1 cellular context compared by ENCODE assay signal in the genomic region with DNA sequence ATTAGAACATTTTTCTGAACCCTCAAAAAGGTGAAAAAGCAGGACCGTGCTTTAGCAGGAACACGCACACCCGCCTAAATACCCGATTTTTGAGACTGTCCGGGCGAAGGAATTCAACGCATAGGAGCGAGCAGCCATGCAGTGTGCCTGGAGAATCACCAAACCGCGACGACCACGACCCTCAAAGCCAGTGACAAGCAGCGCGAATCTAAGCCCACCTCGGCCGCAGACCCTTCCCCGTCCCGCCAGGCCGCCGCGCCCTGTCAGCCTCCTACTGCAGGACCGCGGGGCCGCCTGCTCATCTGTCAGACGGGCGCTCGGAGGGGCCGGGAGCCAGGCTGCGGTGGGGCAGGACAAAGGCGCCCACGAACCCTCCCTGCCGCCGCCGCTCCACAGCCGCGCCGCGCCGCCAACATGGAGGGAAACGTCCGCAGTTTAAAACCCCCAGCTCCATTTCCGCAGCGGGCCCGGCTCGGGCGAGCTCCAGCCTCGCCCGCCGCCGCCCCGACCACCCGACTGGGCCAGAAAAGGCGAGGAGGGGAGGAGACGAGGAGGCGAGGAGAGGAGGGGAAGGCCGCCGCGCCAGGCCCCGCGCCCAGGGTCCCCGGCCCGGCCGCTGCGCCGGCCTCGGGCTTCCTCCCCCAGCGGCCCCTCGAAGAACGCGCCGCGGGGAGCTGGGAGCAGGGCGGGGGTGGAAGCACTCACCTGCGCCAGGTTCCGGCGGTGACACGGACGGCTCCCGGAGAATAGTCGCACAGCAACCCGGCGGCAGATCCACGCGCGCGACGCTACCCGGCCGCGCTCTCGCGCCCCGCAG.
TF ChIP-seq lines count a peak whose summit lies in the region.

Gene LBR, minus strand, starts transcription at position 790 of the 817 bp plus-strand sequence. CDS start 3,963 bp downstream, outside the sequence.

TF ChIP-seq in HepG2, 621 proteins besides CTCF, POLR2A, EP300 and RAD21 (continued from another document and continues in another):
- TF ChIP-seq, protein P1, sequence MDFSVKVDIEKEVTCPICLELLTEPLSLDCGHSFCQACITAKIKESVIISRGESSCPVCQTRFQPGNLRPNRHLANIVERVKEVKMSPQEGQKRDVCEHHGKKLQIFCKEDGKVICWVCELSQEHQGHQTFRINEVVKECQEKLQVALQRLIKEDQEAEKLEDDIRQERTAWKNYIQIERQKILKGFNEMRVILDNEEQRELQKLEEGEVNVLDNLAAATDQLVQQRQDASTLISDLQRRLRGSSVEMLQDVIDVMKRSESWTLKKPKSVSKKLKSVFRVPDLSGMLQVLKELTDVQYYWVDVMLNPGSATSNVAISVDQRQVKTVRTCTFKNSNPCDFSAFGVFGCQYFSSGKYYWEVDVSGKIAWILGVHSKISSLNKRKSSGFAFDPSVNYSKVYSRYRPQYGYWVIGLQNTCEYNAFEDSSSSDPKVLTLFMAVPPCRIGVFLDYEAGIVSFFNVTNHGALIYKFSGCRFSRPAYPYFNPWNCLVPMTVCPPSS (IDR thresholded peaks at IDR 0.05) = no peak
- TF ChIP-seq DRAP1 (CRISPR knock-in tag; IDR thresholded peaks at IDR 0.05) (no peak), SAFB2 (CRISPR knock-in tag; IDR thresholded peaks at IDR 0.05; ENCODE audit: borderline replicate concordance, low read depth) (peak; percentile 53; the same call in 1 of the 2 replicates), IKZF1 (IDR thresholded peaks at IDR 0.05) (no peak), ZNF530 (CRISPR knock-in tag; IDR thresholded peaks at IDR 0.05; ENCODE audit: low read depth) (no peak), ZNF839 (CRISPR knock-in tag; IDR thresholded peaks at IDR 0.05; ENCODE audit: borderline replicate concordance) (no peak), CCAR2 (optimal IDR thresholded peaks at IDR 0.05; ENCODE audit: low read depth, low read length) (no peak), AHDC1 (CRISPR knock-in tag; IDR thresholded peaks at IDR 0.05; ENCODE audit: borderline replicate concordance) (0 out of 2 replicates have a peak, but pooled peaks have one; percentile 32), ZNF552 (CRISPR knock-in tag; IDR thresholded peaks at IDR 0.05; ENCODE audit: borderline replicate concordance) (no peak; the same call in 1 of the 2 replicates), ZNF746 (CRISPR knock-in tag; IDR thresholded peaks at IDR 0.05) (no peak), TMF1 (CRISPR knock-in tag; IDR thresholded peaks at IDR 0.05; ENCODE audit: low read depth) (0 out of 2 replicates have a peak, but pooled peaks have one; percentile 65), HOXA7 (CRISPR knock-in tag; IDR thresholded peaks at IDR 0.05) (no peak), FOSL2 (CRISPR knock-in tag; IDR thresholded peaks at IDR 0.05) (no peak), ZNF180 (CRISPR knock-in tag; IDR thresholded peaks at IDR 0.05; ENCODE audit: borderline replicate concordance, low read depth) (no peak), POLR2AphosphoS5 (IDR thresholded peaks at IDR 0.05; ENCODE audit: low read depth, low read length) (peak; percentile 13; the same call in 1 of the 2 replicates), UBTF (CRISPR knock-in tag; IDR thresholded peaks at IDR 0.05) (peak; percentile 73; the same call in 1 of the 2 replicates), SMC3 (IDR thresholded peaks at IDR 0.05; ENCODE audit: low read length) (no peak), ZNF501 (CRISPR knock-in tag; IDR thresholded peaks at IDR 0.05) (no peak), ZNF597 (CRISPR knock-in tag; IDR thresholded peaks at IDR 0.05) (no peak), RELA (CRISPR knock-in tag; IDR thresholded peaks at IDR 0.05) (no peak), ZNF326 (CRISPR knock-in tag; IDR thresholded peaks at IDR 0.05; ENCODE audit: borderline replicate concordance) (no peak), EHMT2 (IDR thresholded peaks at IDR 0.05; ENCODE audit: borderline replicate concordance, low read depth, low read length) (no peak), ZNF772 (CRISPR knock-in tag; IDR thresholded peaks at IDR 0.05) (0 out of 2 replicates have a peak, but pooled peaks have one; percentile 7), TEAD3 (CRISPR knock-in tag; optimal IDR thresholded peaks at IDR 0.05; ENCODE audit: borderline replicate concordance) (no peak), CSRNP1 (CRISPR knock-in tag; IDR thresholded peaks at IDR 0.05) (0 out of 2 replicates have a peak, but pooled peaks have one; percentile 10), ZNF225 (CRISPR knock-in tag; IDR thresholded peaks at IDR 0.05) (no peak), ZNF567 (CRISPR knock-in tag; IDR thresholded peaks at IDR 0.05; ENCODE audit: borderline replicate concordance) (no peak), ZBTB20 (CRISPR knock-in tag; IDR thresholded peaks at IDR 0.05; ENCODE audit: borderline replicate concordance, low read depth) (no peak), MAFG (CRISPR knock-in tag; IDR thresholded peaks at IDR 0.05) (no peak), ELF1 (CRISPR knock-in tag; IDR thresholded peaks at IDR 0.05) (no peak), KLF16 (CRISPR knock-in tag; IDR thresholded peaks at IDR 0.05) (no peak), ZNF251 (CRISPR knock-in tag; IDR thresholded peaks at IDR 0.05) (no peak)
- TF ChIP-seq, protein P2, sequence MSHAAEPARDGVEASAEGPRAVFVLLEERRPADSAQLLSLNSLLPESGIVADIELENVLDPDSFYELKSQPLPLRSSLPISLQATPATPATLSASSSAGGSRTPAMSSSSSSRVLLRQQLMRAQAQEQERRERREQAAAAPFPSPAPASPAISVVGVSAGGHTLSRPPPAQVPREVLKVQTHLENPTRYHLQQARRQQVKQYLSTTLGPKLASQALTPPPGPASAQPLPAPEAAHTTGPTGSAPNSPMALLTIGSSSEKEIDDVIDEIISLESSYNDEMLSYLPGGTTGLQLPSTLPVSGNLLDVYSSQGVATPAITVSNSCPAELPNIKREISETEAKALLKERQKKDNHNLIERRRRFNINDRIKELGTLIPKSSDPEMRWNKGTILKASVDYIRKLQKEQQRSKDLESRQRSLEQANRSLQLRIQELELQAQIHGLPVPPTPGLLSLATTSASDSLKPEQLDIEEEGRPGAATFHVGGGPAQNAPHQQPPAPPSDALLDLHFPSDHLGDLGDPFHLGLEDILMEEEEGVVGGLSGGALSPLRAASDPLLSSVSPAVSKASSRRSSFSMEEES (CRISPR knock-in tag; IDR thresholded peaks at IDR 0.05) = no peak
- TF ChIP-seq, protein P3, sequence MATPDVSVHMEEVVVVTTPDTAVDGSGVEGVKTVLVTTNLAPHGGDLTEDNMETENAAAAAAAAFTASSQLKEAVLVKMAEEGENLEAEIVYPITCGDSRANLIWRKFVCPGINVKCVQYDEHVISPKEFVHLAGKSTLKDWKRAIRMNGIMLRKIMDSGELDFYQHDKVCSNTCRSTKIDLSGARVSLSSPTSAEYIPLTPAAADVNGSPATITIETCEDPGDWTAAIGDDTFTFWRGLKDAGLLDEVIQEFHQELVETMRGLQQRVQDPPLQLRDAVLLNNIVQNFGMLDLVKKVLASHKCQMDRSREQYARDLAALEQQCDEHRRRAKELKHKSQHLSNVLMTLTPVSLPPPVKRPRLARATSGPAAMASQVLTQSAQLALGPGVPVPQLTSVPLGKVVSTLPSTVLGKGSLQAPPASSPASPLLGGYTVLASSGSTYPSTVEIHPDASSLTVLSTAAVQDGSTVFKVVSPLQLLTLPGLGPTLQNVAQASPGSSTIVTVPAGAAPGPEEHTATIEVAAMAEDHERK (CRISPR knock-in tag; IDR thresholded peaks at IDR 0.05; ENCODE audit: low read depth) = no peak
- TF ChIP-seq, protein P4, sequence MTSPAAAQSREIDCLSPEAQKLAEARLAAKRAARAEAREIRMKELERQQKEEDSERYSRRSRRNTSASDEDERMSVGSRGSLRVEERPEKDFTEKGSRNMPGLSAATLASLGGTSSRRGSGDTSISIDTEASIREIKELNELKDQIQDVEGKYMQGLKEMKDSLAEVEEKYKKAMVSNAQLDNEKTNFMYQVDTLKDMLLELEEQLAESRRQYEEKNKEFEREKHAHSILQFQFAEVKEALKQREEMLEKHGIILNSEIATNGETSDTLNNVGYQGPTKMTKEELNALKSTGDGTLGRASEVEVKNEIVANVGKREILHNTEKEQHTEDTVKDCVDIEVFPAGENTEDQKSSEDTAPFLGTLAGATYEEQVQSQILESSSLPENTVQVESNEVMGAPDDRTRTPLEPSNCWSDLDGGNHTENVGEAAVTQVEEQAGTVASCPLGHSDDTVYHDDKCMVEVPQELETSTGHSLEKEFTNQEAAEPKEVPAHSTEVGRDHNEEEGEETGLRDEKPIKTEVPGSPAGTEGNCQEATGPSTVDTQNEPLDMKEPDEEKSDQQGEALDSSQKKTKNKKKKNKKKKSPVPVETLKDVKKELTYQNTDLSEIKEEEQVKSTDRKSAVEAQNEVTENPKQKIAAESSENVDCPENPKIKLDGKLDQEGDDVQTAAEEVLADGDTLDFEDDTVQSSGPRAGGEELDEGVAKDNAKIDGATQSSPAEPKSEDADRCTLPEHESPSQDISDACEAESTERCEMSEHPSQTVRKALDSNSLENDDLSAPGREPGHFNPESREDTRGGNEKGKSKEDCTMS (CRISPR knock-in tag; conservative IDR thresholded peaks at IDR 0.05) = no peak
